ENCODE assay signal across 28 cellular contexts in genomic region chrX:68061206-68061535, GRCh38.
"Had no signal": no experiment of that assay in that cellular context is flagged by ENCODE, and none has a peak within 500 bp of the region (broad histone marks: within the 10 kb centered on the region; RNA-seq: fewer than 3 reads in every experiment).

No MANE protein-coding gene starts in this region.

- H3K9me3 ChIP-seq: heart right ventricle, left ventricle myocardium inferior, lower lobe of right lung, right lobe of liver, stomach, tibial artery had no signal

- H3K36me3 ChIP-seq: lower lobe of right lung, neural progenitor cell, right lobe of liver, tibial artery had no signal

- H3K27me3 Mint-ChIP-seq: naive B cell, progenitor cell of endocrine pancreas, type B pancreatic cell had no signal

- H3K27ac Mint-ChIP-seq: natural killer cell treated with Interleukin-12 subunit alpha and Interleukin-12 subunit beta and Interleukin-15 and Interleukin-18, amount 100 ng/mL, for 72 hours; neural progenitor cell; progenitor cell of endocrine pancreas; stimulated activated effector memory CD8-positive, alpha-beta T cell treated with anti-CD3 and anti-CD28 coated beads, Interleukin-12 subunit alpha, Interleukin-12 subunit beta, amount 100 ng/mL, for 72 hours; type B pancreatic cell had no signal

- H3K27ac ChIP-seq: dorsolateral prefrontal cortex, epithelial cell of prostate, heart right ventricle, left ventricle myocardium inferior, lower lobe of right lung, neural progenitor cell, parathyroid adenoma, right lobe of liver, stomach had no signal

- H3K9ac ChIP-seq: neural progenitor cell, parathyroid adenoma had no signal

- H3K9me3 Mint-ChIP-seq: natural killer cell treated with Interleukin-12 subunit alpha and Interleukin-12 subunit beta and Interleukin-15 and Interleukin-18, amount 100 ng/mL, for 72 hours; neural progenitor cell; stimulated activated effector memory CD8-positive, alpha-beta T cell treated with anti-CD3 and anti-CD28 coated beads, Interleukin-12 subunit alpha, Interleukin-12 subunit beta, amount 100 ng/mL, for 72 hours; type B pancreatic cell had no signal

- H3K27me3 ChIP-seq: heart right ventricle, neural progenitor cell, right lobe of liver, stomach, tibial artery had no signal

- H3K4me3 ChIP-seq: dorsolateral prefrontal cortex, heart right ventricle, left ventricle myocardium inferior, lower lobe of right lung, neural progenitor cell, right lobe of liver, smooth muscle cell, stomach, tibial artery had no signal

- H3K4me1 Mint-ChIP-seq: naive B cell; neural progenitor cell; stimulated activated effector memory CD8-positive, alpha-beta T cell treated with anti-CD3 and anti-CD28 coated beads, Interleukin-12 subunit alpha, Interleukin-12 subunit beta, amount 100 ng/mL, for 72 hours had no signal

- ATAC-seq: esophagus mucosa; left colon; right lobe of liver; stimulated activated effector memory CD8-positive, alpha-beta T cell treated with anti-CD3 and anti-CD28 coated beads, Interleukin-12 subunit alpha, Interleukin-12 subunit beta, amount 100 ng/mL, for 72 hours had no signal

- H3K4me2 ChIP-seq: neural progenitor cell, smooth muscle cell had no signal

- H3K79me2 ChIP-seq: parathyroid adenoma had no signal

- H2AFZ ChIP-seq: neural progenitor cell, parathyroid adenoma had no signal

- FAIRE-seq: colon, urothelium cell line had no signal

- DNase-seq: dorsolateral prefrontal cortex; effector CD4-positive, alpha-beta T cell; glutamatergic neuron; heart right ventricle; hippocampal formation; islet precursor cell; left colon; left ventricle myocardium inferior; lower lobe of right lung; naive B cell; right lobe of liver; stimulated activated CD4-positive, alpha-beta T cell treated with anti-CD3 and anti-CD28 coated beads, Interleukin-12 subunit alpha, Interleukin-12 subunit beta, amount 100 ng/mL, for 4 hours; stimulated activated CD4-positive, alpha-beta T cell treated with anti-CD3 and anti-CD28 coated beads, Interleukin-1b, Interleukin-23, amount 100 ng/mL, for 48 hours; stimulated activated CD4-positive, alpha-beta T cell treated with anti-CD3 and anti-CD28 coated beads, Interleukin-4, amount 100 ng/mL, for 24 hours; stimulated activated naive CD4-positive, alpha-beta T cell treated with Interleukin-2 at 50 U/mL for 16 hours; stomach; tibial artery had no signal

- H3K4me1 ChIP-seq: heart right ventricle, left ventricle myocardium inferior, lower lobe of right lung, neural progenitor cell, parathyroid adenoma, right lobe of liver, stomach had no signal

- H3K36me3 Mint-ChIP-seq: naive B cell; natural killer cell treated with Interleukin-12 subunit alpha and Interleukin-12 subunit beta and Interleukin-15 and Interleukin-18, amount 100 ng/mL, for 72 hours; neural progenitor cell; stimulated activated effector memory CD8-positive, alpha-beta T cell treated with anti-CD3 and anti-CD28 coated beads, Interleukin-12 subunit alpha, Interleukin-12 subunit beta, amount 100 ng/mL, for 72 hours; type B pancreatic cell had no signal

- H3K4me3 Mint-ChIP-seq: naive B cell; natural killer cell treated with Interleukin-12 subunit alpha and Interleukin-12 subunit beta and Interleukin-15 and Interleukin-18, amount 100 ng/mL, for 72 hours; neural progenitor cell; stimulated activated effector memory CD8-positive, alpha-beta T cell treated with anti-CD3 and anti-CD28 coated beads, Interleukin-12 subunit alpha, Interleukin-12 subunit beta, amount 100 ng/mL, for 72 hours; type B pancreatic cell had no signal
